10 cellular contexts compared by ENCODE assay signal in the genomic region with DNA sequence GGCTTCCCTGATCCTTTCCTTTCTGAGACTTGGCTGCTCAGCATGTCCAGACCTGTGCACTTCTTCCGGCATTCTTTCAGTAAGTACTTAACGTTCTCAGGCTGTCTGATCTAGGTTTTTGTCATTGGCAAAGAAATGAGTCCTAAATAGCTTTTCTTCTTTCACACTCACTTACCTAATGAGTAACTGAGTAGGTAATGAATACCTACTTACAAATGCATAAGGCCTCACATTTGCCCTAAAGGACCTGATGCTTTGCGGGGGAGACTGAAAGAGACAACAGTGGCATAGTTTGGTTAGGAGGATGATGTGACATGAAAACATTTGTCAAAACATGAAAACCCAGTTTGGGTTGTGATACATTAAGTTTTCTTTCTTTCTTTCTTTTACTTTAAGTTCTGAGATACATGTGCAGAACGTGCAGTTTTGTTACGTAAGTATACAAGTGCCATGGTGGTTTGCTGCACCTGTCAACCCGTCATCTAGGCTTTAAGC.
A peak's percentile ranks its signal among the peaks of the same experiment; 100 is the strongest.
DNase-seq lines count a peak whose midpoint lies in the region; ATAC-seq, FAIRE-seq and TF ChIP-seq lines count a peak whose summit lies in the region.
"Had no signal": no experiment of that assay in that cellular context is flagged by ENCODE, and none has a peak within 500 bp of the region (broad histone marks: within the 10 kb centered on the region; RNA-seq: fewer than 3 reads in every experiment).

No MANE protein-coding gene starts in this region.

- H4K20me1 ChIP-seq in GM12878 (ENCODE audit: control insufficient read depth, insufficient read depth): no peaks in the 10 kb centered on the region

- ATAC-seq in GM18505 (IDR thresholded peaks at IDR 0.05; ENCODE audit: unreplicated experiment) (peak; percentile 92), GM19372 (IDR thresholded peaks at IDR 0.05; ENCODE audit: low read depth, unreplicated experiment) (peak; percentile 97), HG03025 (IDR thresholded peaks at IDR 0.05; ENCODE audit: low FRiP score, unreplicated experiment) (peak; percentile 95), GM12878 (peak; percentile 98)
- ATAC-seq: gastrocnemius medialis had no signal

- in situ Hi-C loops in GM12878 (cut with MboI): no loop called here

- no peak for TF ChIP-seq CTCF in GM12878 (IDR thresholded peaks at IDR 0.05 in 2 of 3, conservative IDR thresholded peaks at IDR 0.05 in 1 of 3; ENCODE audit: control insufficient read depth in 2 of 3, extremely low read depth in 1 of 3, insufficient read depth in 1 of 3, low read depth in 3 of 3, low read length in 3 of 3)
- no peak for TF ChIP-seq CTCF in ovary (IDR thresholded peaks at IDR 0.05)

- peak; percentile 68 for DNase-seq in GM12878 (ENCODE audit: low read depth, low spot score)
- no peak for DNase-seq in SHP77 treated with DMSO at 0.1 percent for 48 hours (lab: John Stamatoyannopoulos, UW)
- DNase-seq in nucleus accumbens (lab: John Stamatoyannopoulos, UW): no peak
- DNase-seq in amniotic stem cell (lab: John Stamatoyannopoulos, UW): no peak
- no peak for DNase-seq in ovary
- DNase-seq: gastrocnemius medialis, nephron progenitor cell had no signal

- intact Hi-C loops in GM12878 (cut with micrococcal nuclease; ENCODE audit: unreplicated experiment): loop anchor here (1.0 to 2.0 kb wide), 5 partner anchors 26 to 354 kb away; no protein-coding TSS in a partner anchor
- intact Hi-C loops in ovary (cut with DNase I): no loop called here

- SMC1A ChIA-PET in GM12878 (lab: Charles Lee; ENCODE audit: uncharacterized antibody, unreplicated experiment): interaction anchor here (0.6 to 6.7 kb wide), 25 partner anchors 9 to 354 kb away, joined by 3 to 44 read pairs (median 5); no protein-coding TSS in a partner anchor

- TF ChIP-seq RAD21 in GM12878 (IDR thresholded peaks at IDR 0.05; ENCODE audit: insufficient read depth, low read depth, low read length): no peak

- WGBS in GM12878 (ENCODE audit: insufficient coverage, insufficient replicate concordance, low lambda C conversion rate, missing lambda C conversion rate): 2% methylated on average over 6 of the region's 6 CpGs
- WGBS in ovary, 3 donors: 84 to 90% (median 90%) methylated on average over 6 of the region's 6 CpGs

- no peaks in the 10 kb centered on the region for H3K79me2 ChIP-seq in GM12878 (ENCODE audit: control insufficient read depth, insufficient read depth, low read length)

- POLR2A ChIA-PET in GM12878 (lab: Charles Lee): interaction anchor here (1.2 to 1.4 kb wide), 3 partner anchors 18 to 180 kb away, joined by 4 read pairs; no protein-coding TSS in a partner anchor

- no peak for TF ChIP-seq POLR2A in GM18505 (IDR thresholded peaks at IDR 0.05; ENCODE audit: borderline replicate concordance, extremely low read depth, insufficient read depth, insufficient read length)
- no peak for TF ChIP-seq POLR2A in GM12878 (IDR thresholded peaks at IDR 0.05; ENCODE audit: low read depth, low read length)
- TF ChIP-seq POLR2A in ovary (IDR thresholded peaks at IDR 0.05): no peak

- H3K27ac ChIP-seq in GM12878 (ENCODE audit: control insufficient read depth, insufficient read depth) (peak overlapping the region; percentile 54), ovary (no peak overlapping the region)
- H3K27ac ChIP-seq: gastrocnemius medialis had no signal

- H3K27me3 ChIP-seq in GM12878 (replicated peaks in 1 of 2; ENCODE audit: control insufficient read depth in 2 of 2, insufficient read depth in 2 of 2, low read length in 1 of 2) (no peaks in the 10 kb centered on the region), ovary (no peaks in the 10 kb centered on the region)
- H3K27me3 ChIP-seq: gastrocnemius medialis had no signal

- CTCF ChIA-PET in GM12878 (lab: Yijun Ruan, JAX): interaction anchor here (1.0 to 4.7 kb wide), 12 partner anchors 8 to 353 kb away, joined by 3 to 25 read pairs (median 4); no protein-coding TSS in a partner anchor

- RAD21 ChIA-PET in GM12878 (lab: Charles Lee; ENCODE audit: unreplicated experiment): interaction anchor here (0.7 to 5.2 kb wide), 14 partner anchors 11 to 331 kb away, joined by 3 to 41 read pairs (median 4); no protein-coding TSS in a partner anchor

- H3K4me1 ChIP-seq in GM12878 (ENCODE audit: control insufficient read depth, insufficient read depth, low read length) (peaks cover 32% of the 10 kb centered on the region), ovary (ENCODE audit: insufficient read depth) (no peaks in the 10 kb centered on the region)
- H3K4me1 ChIP-seq: gastrocnemius medialis had no signal

- H3K4me3 ChIP-seq in GM12878 (no peak overlapping the region), ovary (no peak overlapping the region)
- H3K4me3 ChIP-seq: gastrocnemius medialis had no signal

- H3K9me3 ChIP-seq in GM12878 (replicated peaks; ENCODE audit: control insufficient read depth, insufficient read depth, low read length) (peaks cover 2% of the 10 kb centered on the region; the same call in 1 of the 3 replicates), ovary (no peaks in the 10 kb centered on the region)
- H3K9me3 ChIP-seq: gastrocnemius medialis had no signal

- no peaks in the 10 kb centered on the region for H3K36me3 ChIP-seq in GM12878 (ENCODE audit: control insufficient read depth in 2 of 2, insufficient read depth in 2 of 2, low read length in 1 of 2)
- H3K36me3 ChIP-seq in ovary: no peaks in the 10 kb centered on the region
- H3K36me3 ChIP-seq: gastrocnemius medialis had no signal

- H2AFZ ChIP-seq in GM12878 (ENCODE audit: control insufficient read depth, low read depth, low read length): peak overlapping the region; percentile 41

- H3K4me2 ChIP-seq in GM12878 (ENCODE audit: control insufficient read depth, insufficient read depth): 0 out of 2 replicates have a peak overlapping the region, but pooled peaks have one; percentile 33

- no TSS peak for BruUV-seq in GM12878 (replicated peaks; lab: Mats Ljungman, UMichigan)

- peak; percentile 54 for FAIRE-seq in GM12878 (lab: Jason Lieb, UNC)

- TF ChIP-seq EP300 in GM12878 (IDR thresholded peaks at IDR 0.05; ENCODE audit: borderline replicate concordance in 1 of 2, control insufficient read depth in 1 of 2, low read depth in 2 of 2, low read length in 2 of 2): peak; percentile 87 to 93; a peak in 3 of 4 replicates
- no peak for TF ChIP-seq EP300 in ovary (IDR thresholded peaks at IDR 0.05)

- H3K9ac ChIP-seq in GM12878 (ENCODE audit: control insufficient read depth, insufficient read depth, low read length): no peak overlapping the region

TF ChIP-seq in GM12878, 131 proteins besides CTCF, POLR2A, EP300 and RAD21 (continues in another document):
- TF ChIP-seq, protein P1, sequence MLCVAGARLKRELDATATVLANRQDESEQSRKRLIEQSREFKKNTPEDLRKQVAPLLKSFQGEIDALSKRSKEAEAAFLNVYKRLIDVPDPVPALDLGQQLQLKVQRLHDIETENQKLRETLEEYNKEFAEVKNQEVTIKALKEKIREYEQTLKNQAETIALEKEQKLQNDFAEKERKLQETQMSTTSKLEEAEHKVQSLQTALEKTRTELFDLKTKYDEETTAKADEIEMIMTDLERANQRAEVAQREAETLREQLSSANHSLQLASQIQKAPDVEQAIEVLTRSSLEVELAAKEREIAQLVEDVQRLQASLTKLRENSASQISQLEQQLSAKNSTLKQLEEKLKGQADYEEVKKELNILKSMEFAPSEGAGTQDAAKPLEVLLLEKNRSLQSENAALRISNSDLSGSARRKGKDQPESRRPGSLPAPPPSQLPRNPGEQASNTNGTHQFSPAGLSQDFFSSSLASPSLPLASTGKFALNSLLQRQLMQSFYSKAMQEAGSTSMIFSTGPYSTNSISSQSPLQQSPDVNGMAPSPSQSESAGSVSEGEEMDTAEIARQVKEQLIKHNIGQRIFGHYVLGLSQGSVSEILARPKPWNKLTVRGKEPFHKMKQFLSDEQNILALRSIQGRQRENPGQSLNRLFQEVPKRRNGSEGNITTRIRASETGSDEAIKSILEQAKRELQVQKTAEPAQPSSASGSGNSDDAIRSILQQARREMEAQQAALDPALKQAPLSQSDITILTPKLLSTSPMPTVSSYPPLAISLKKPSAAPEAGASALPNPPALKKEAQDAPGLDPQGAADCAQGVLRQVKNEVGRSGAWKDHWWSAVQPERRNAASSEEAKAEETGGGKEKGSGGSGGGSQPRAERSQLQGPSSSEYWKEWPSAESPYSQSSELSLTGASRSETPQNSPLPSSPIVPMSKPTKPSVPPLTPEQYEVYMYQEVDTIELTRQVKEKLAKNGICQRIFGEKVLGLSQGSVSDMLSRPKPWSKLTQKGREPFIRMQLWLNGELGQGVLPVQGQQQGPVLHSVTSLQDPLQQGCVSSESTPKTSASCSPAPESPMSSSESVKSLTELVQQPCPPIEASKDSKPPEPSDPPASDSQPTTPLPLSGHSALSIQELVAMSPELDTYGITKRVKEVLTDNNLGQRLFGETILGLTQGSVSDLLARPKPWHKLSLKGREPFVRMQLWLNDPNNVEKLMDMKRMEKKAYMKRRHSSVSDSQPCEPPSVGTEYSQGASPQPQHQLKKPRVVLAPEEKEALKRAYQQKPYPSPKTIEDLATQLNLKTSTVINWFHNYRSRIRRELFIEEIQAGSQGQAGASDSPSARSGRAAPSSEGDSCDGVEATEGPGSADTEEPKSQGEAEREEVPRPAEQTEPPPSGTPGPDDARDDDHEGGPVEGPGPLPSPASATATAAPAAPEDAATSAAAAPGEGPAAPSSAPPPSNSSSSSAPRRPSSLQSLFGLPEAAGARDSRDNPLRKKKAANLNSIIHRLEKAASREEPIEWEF (IDR thresholded peaks at IDR 0.05; ENCODE audit: insufficient replicate concordance, low read depth, low read length): no peak
- TF ChIP-seq SREBF1 (IDR thresholded peaks at IDR 0.05; ENCODE audit: low read length) (no peak), BCL11A (IDR thresholded peaks at IDR 0.05; ENCODE audit: low read depth, low read length) (peak; percentile 64)
- TF ChIP-seq, protein P2, sequence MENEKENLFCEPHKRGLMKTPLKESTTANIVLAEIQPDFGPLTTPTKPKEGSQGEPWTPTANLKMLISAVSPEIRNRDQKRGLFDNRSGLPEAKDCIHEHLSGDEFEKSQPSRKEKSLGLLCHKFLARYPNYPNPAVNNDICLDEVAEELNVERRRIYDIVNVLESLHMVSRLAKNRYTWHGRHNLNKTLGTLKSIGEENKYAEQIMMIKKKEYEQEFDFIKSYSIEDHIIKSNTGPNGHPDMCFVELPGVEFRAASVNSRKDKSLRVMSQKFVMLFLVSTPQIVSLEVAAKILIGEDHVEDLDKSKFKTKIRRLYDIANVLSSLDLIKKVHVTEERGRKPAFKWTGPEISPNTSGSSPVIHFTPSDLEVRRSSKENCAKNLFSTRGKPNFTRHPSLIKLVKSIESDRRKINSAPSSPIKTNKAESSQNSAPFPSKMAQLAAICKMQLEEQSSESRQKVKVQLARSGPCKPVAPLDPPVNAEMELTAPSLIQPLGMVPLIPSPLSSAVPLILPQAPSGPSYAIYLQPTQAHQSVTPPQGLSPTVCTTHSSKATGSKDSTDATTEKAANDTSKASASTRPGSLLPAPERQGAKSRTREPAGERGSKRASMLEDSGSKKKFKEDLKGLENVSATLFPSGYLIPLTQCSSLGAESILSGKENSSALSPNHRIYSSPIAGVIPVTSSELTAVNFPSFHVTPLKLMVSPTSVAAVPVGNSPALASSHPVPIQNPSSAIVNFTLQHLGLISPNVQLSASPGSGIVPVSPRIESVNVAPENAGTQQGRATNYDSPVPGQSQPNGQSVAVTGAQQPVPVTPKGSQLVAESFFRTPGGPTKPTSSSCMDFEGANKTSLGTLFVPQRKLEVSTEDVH (IDR thresholded peaks at IDR 0.05; ENCODE audit: low read depth, partially characterized antibody): peak; percentile 44
